Comparison of ENCODE assay signal across 12 cellular contexts in genomic region chr2:127094509-127095366, GRCh38. TPM values are rescaled to one million over a fixed set of nuclear protein-coding genes. Genes with fewer than 3 reads are reported as not detected.
DNase-seq lines count a peak whose midpoint lies in the region; ATAC-seq and TF ChIP-seq lines count a peak whose summit lies in the region.
"Had no signal": no experiment of that assay in that cellular context is flagged by ENCODE, and none has a peak within 500 bp of the region (broad histone marks: within the 10 kb centered on the region; RNA-seq: fewer than 3 reads in every experiment).

No MANE protein-coding gene starts in this region.

- H3K9me3 ChIP-seq in skeletal muscle satellite cell (replicated peaks; ENCODE audit: low read length), result no peaks in the 10 kb centered on the region

- peaks cover 5% of the 10 kb centered on the region for H3K27me3 Mint-ChIP-seq in GM23338 (ENCODE audit: insufficient read depth, low read depth, poor library complexity)
- no peaks in the 10 kb centered on the region for H3K27me3 Mint-ChIP-seq in activated naive CD8-positive, alpha-beta T cell treated with anti-CD3 and anti-CD28 coated beads for 36 hours
- H3K27me3 Mint-ChIP-seq: stimulated activated naive CD8-positive, alpha-beta T cell treated with anti-CD3 and anti-CD28 coated beads, Interleukin-15, Interleukin-2, amounts not matched to agents 100 ng/mL and 50 ng/mL, for 24 hours had no signal

- H3F3A ChIP-seq in GM23338 (replicated peaks; ENCODE audit: low read depth), result no peaks in the 10 kb centered on the region

- H3K9me3 Mint-ChIP-seq in GM23338, result no peaks in the 10 kb centered on the region
- no peaks in the 10 kb centered on the region for H3K9me3 Mint-ChIP-seq in activated naive CD8-positive, alpha-beta T cell treated with anti-CD3 and anti-CD28 coated beads for 36 hours
- H3K9me3 Mint-ChIP-seq: activated CD4-positive, alpha-beta memory T cell treated with anti-CD3 and anti-CD28 coated beads for 36 hours; effector memory CD8-positive, alpha-beta T cell; stimulated activated naive CD8-positive, alpha-beta T cell treated with anti-CD3 and anti-CD28 coated beads, Interleukin-15, Interleukin-2, amounts not matched to agents 100 ng/mL and 50 ng/mL, for 24 hours had no signal

- no peaks in the 10 kb centered on the region for H3K36me3 Mint-ChIP-seq in GM23338 (ENCODE audit: low read depth)
- no peaks in the 10 kb centered on the region for H3K36me3 Mint-ChIP-seq in activated naive CD8-positive, alpha-beta T cell treated with anti-CD3 and anti-CD28 coated beads for 36 hours
- H3K36me3 Mint-ChIP-seq: activated CD4-positive, alpha-beta memory T cell treated with anti-CD3 and anti-CD28 coated beads for 36 hours had no signal

- H3K4me2 ChIP-seq in GM23338 (no peak overlapping the region), skeletal muscle satellite cell (ENCODE audit: low read length) (peak overlapping the region; percentile 75)

- H2AFZ ChIP-seq in GM23338, result no peak overlapping the region

- H3K79me2 ChIP-seq in GM23338 (replicated peaks; ENCODE audit: insufficient read depth), result peaks cover 4% of the 10 kb centered on the region

- no peaks in the 10 kb centered on the region for H3K9me2 ChIP-seq in GM23338 (ENCODE audit: insufficient read depth)

- H3K4me1 ChIP-seq in GM23338 (ENCODE audit: insufficient read depth) (peaks cover 11% of the 10 kb centered on the region; the same call in 1 of the 2 replicates), skeletal muscle satellite cell (ENCODE audit: control insufficient read depth, insufficient read depth, low read length) (peaks cover 73% of the 10 kb centered on the region)

- H4K20me1 ChIP-seq in GM23338 (replicated peaks; ENCODE audit: insufficient read depth), result peaks cover 3% of the 10 kb centered on the region; the same call in 1 of the 2 replicates

- DNase-seq in GM23338 (ENCODE audit: low spot score) (peak; percentile 29), anterior cingulate cortex (lab: John Stamatoyannopoulos, UW) (peak in 35 of 58 donors; percentile 34 to 89 (median 63)), islet precursor cell (peak; percentile 86), NK-92 (lab: John Stamatoyannopoulos, UW; ENCODE audit: unreplicated experiment) (no peak), NCI-H146 treated with DMSO at 0.1 percent for 48 hours (lab: John Stamatoyannopoulos, UW; ENCODE audit: unreplicated experiment) (no peak)
- no peak for DNase-seq in activated naive CD8-positive, alpha-beta T cell treated with anti-CD3 and anti-CD28 coated beads for 36 hours
- DNase-seq: activated CD4-positive, alpha-beta memory T cell treated with anti-CD3 and anti-CD28 coated beads for 36 hours; effector memory CD8-positive, alpha-beta T cell; NK-92 treated with Interleukin-12 subunit alpha and Interleukin-12 subunit beta, amount 100 ng/mL, for 24 hours had no signal

- no peak overlapping the region for H3K4me3 ChIP-seq in GM23338
- H3K4me3 ChIP-seq in skeletal muscle satellite cell (ENCODE audit: low read length), result peak overlapping the region; percentile 5

- no peak for TF ChIP-seq CTCF in GM23338 (conservative IDR thresholded peaks at IDR 0.05; ENCODE audit: low read depth in 2 of 2)

- H3K4me1 Mint-ChIP-seq in GM23338, result peaks cover 55% of the 10 kb centered on the region
- H3K4me1 Mint-ChIP-seq in activated naive CD8-positive, alpha-beta T cell treated with anti-CD3 and anti-CD28 coated beads for 36 hours, result peaks cover 14% of the 10 kb centered on the region

- H3K27ac Mint-ChIP-seq in GM23338, result peak overlapping the region; percentile 48; the same call in 1 of the 2 replicates
- no peak overlapping the region for H3K27ac Mint-ChIP-seq in activated naive CD8-positive, alpha-beta T cell treated with anti-CD3 and anti-CD28 coated beads for 36 hours
- H3K27ac Mint-ChIP-seq: activated CD4-positive, alpha-beta memory T cell treated with anti-CD3 and anti-CD28 coated beads for 36 hours; effector memory CD8-positive, alpha-beta T cell; stimulated activated naive CD8-positive, alpha-beta T cell treated with anti-CD3 and anti-CD28 coated beads, Interleukin-15, Interleukin-2, amounts not matched to agents 100 ng/mL and 50 ng/mL, for 24 hours had no signal

- ATAC-seq in GM23338 (peak; percentile 44), HG03025 (IDR thresholded peaks at IDR 0.05; ENCODE audit: low FRiP score, unreplicated experiment) (no peak)
- ATAC-seq: effector memory CD8-positive, alpha-beta T cell had no signal

- H3K27ac ChIP-seq in GM23338 (ENCODE audit: low read depth), result no peak overlapping the region

- H3K4me3 Mint-ChIP-seq in GM23338, result no peak overlapping the region
- no peak overlapping the region for H3K4me3 Mint-ChIP-seq in activated naive CD8-positive, alpha-beta T cell treated with anti-CD3 and anti-CD28 coated beads for 36 hours
- H3K4me3 Mint-ChIP-seq: activated CD4-positive, alpha-beta memory T cell treated with anti-CD3 and anti-CD28 coated beads for 36 hours; effector memory CD8-positive, alpha-beta T cell; stimulated activated naive CD8-positive, alpha-beta T cell treated with anti-CD3 and anti-CD28 coated beads, Interleukin-15, Interleukin-2, amounts not matched to agents 100 ng/mL and 50 ng/mL, for 24 hours had no signal

- H3K27me3 ChIP-seq in GM23338 (ENCODE audit: insufficient read depth) (no peaks in the 10 kb centered on the region), skeletal muscle satellite cell (ENCODE audit: control insufficient read depth, insufficient read depth, low read length) (no peaks in the 10 kb centered on the region)

- H3K9ac ChIP-seq in skeletal muscle satellite cell (ENCODE audit: low read depth, low read length), result no peak overlapping the region

- H3K36me3 ChIP-seq in GM23338 (ENCODE audit: insufficient read depth) (no peaks in the 10 kb centered on the region), skeletal muscle satellite cell (ENCODE audit: insufficient read depth, low read length) (peaks cover 3% of the 10 kb centered on the region)

TF ChIP-seq in GM23338, 12 proteins besides CTCF, POLR2A, EP300 and RAD21 (continues in another document):
- TF ChIP-seq STAT1 (IDR thresholded peaks at IDR 0.05; ENCODE audit: unreplicated experiment), result no peak
- TF ChIP-seq POLR2AphosphoS5 (IDR thresholded peaks at IDR 0.05; ENCODE audit: low read depth), result no peak
- TF ChIP-seq JUNB (IDR thresholded peaks at IDR 0.05; ENCODE audit: unreplicated experiment), result no peak
- no peak for TF ChIP-seq CREB1 (CRISPR knock-in tag; IDR thresholded peaks at IDR 0.05; ENCODE audit: low read depth)
- TF ChIP-seq NANOG (IDR thresholded peaks at IDR 0.05; ENCODE audit: borderline replicate concordance), result no peak
- no peak for TF ChIP-seq EZH2phosphoT487 (IDR thresholded peaks at IDR 0.05; ENCODE audit: unreplicated experiment)
- TF ChIP-seq ETS1 (IDR thresholded peaks at IDR 0.05), result no peak
- no peak for TF ChIP-seq ZNF331 (CRISPR knock-in tag; IDR thresholded peaks at IDR 0.05; ENCODE audit: low read depth)
- TF ChIP-seq ZNF114 (CRISPR knock-in tag; IDR thresholded peaks at IDR 0.05), result no peak

RNA-seq across cellular contexts. Expression of gene BIN1, which starts 12.2 kb away (rescaled TPM):
- total RNA-seq in GM23338 (2014; rRNA removed; shearing (Covaris generic)), result 52.7 and 56.4 TPM in 2 replicates
- 30.0 and 30.1 TPM in 2 replicates for polyA plus RNA-seq in GM23338 (2016; fragmentation: Nextera tagmentation; extraction: Ambion mirVana)
- 103 and 112 TPM in 2 replicates for total RNA-seq in skeletal muscle satellite cell (2012; rRNA removed)
- total RNA-seq in activated naive CD8-positive, alpha-beta T cell treated with anti-CD3 and anti-CD28 coated beads for 36 hours, result 100 to 1,000 TPM in 1 of 2 experiments, 10 to 100 TPM in 1; 98.8 to 101 TPM

Comparison
In these comparisons a context has a peak if more than half of its experiments do, and no peak if none do; other contexts are left out.
1. DNase-seq: peak in GM23338 (single experiment), anterior cingulate cortex (35 of 58) and islet precursor cell (single experiment); none in NK-92 (single experiment), activated naive CD8-positive, alpha-beta T cell treated with anti-CD3 and anti-CD28 coated beads for 36 hours (single experiment) and NCI-H146 treated with DMSO at 0.1 percent for 48 hours (single experiment).